Comparison of ENCODE assay signal across 8 cellular contexts in genomic region chr2:134232868-134233732, GRCh38. TPM values are rescaled to one million over a fixed set of nuclear protein-coding genes. Genes with fewer than 3 reads are reported as not detected.
DNase-seq lines count a peak whose midpoint lies in the region; ATAC-seq and TF ChIP-seq lines count a peak whose summit lies in the region.

No MANE protein-coding gene starts in this region.

- H3K79me2 ChIP-seq in DOHH2 (ENCODE audit: control insufficient read depth, low read length), result peaks cover 90% of the 10 kb centered on the region

- no peaks in the 10 kb centered on the region for H3K27me3 ChIP-seq in DOHH2 (ENCODE audit: control insufficient read depth, low read length)

- no peaks in the 10 kb centered on the region for H3K27me3 Mint-ChIP-seq in type B pancreatic cell

- no peaks in the 10 kb centered on the region for H3K9me2 ChIP-seq in DOHH2 (replicated peaks; ENCODE audit: control insufficient read depth, low read length)

- H3K9me3 Mint-ChIP-seq in type B pancreatic cell, result peaks cover 13% of the 10 kb centered on the region

- H3K4me3 ChIP-seq in DOHH2 (ENCODE audit: low read length), result peak overlapping the region; percentile 63

- H3K4me1 ChIP-seq in DOHH2 (ENCODE audit: control insufficient read depth, low read length), result peaks cover 86% of the 10 kb centered on the region

- H4K20me1 ChIP-seq in DOHH2 (ENCODE audit: control insufficient read depth, insufficient read depth, low read depth, low read length), result 0 out of 2 replicates have a peak, but pooled peaks cover 5% of the 10 kb centered on the region

- H3K4me2 ChIP-seq in DOHH2 (ENCODE audit: low read length), result peak overlapping the region; percentile 81

- DNase-seq in GM20000 (ENCODE audit: low spot score) (peak; percentile 24), amniotic epithelial cell (ENCODE audit: low read depth) (peak; percentile 81), type B pancreatic cell (ENCODE audit: extremely low spot score, unreplicated experiment) (no peak), 8988T (no peak), DMS79 (lab: John Stamatoyannopoulos, UW) (no peak)
- DNase-seq in stimulated activated CD4-positive, alpha-beta T cell treated with anti-CD3 and anti-CD28 coated beads, Interleukin-15, amount 100 ng/mL, for 24 hours, result no peak

- H3K4me1 Mint-ChIP-seq in type B pancreatic cell (ENCODE audit: unreplicated experiment), result no peaks in the 10 kb centered on the region

- H3K36me3 Mint-ChIP-seq in type B pancreatic cell, result peaks cover 4% of the 10 kb centered on the region

- peaks cover 26% of the 10 kb centered on the region for H3F3A ChIP-seq in DOHH2 (ENCODE audit: control insufficient read depth, insufficient read depth)

- H3K9me3 ChIP-seq in DOHH2 (ENCODE audit: control insufficient read depth, insufficient read depth, low read length), result peaks cover 7% of the 10 kb centered on the region; the same call in 1 of the 2 replicates

- H3K27ac Mint-ChIP-seq in type B pancreatic cell, result peak overlapping the region; percentile 5

- H3K27ac ChIP-seq in DOHH2 (ENCODE audit: low read depth, low read length), result peak overlapping the region; percentile 95

- no peak overlapping the region for H3K4me3 Mint-ChIP-seq in type B pancreatic cell

- TF ChIP-seq CTCF in DOHH2 (IDR thresholded peaks at IDR 0.05; ENCODE audit: low read depth, low read length, poor library complexity, severe bottlenecking) (peak; percentile 44), GM20000 (IDR thresholded peaks at IDR 0.05; ENCODE audit: extremely low read depth, missing control alignments) (no peak), type B pancreatic cell (conservative IDR thresholded peaks at IDR 0.05) (no peak)

- peaks cover 5% of the 10 kb centered on the region; the same call in 1 of the 2 replicates for H3K36me3 ChIP-seq in DOHH2 (ENCODE audit: control insufficient read depth, low read length)

- peak; percentile 15 for ATAC-seq in HG03558 (IDR thresholded peaks at IDR 0.05; ENCODE audit: extremely low read depth, unreplicated experiment)

RNA-seq across cellular contexts. Expression of gene MGAT5, which starts 20.8 kb away (rescaled TPM):
- 33.3 and 37.2 TPM in 2 replicates for total RNA-seq in type B pancreatic cell (ENCODE audit: low replicate concordance)

Comparison
In these comparisons a context has a peak if more than half of its experiments do, and no peak if none do; other contexts are left out.
1. DNase-seq: peak in GM20000 (single experiment) and amniotic epithelial cell (single experiment); none in type B pancreatic cell (single experiment), 8988T (single experiment), stimulated activated CD4-positive, alpha-beta T cell treated with anti-CD3 and anti-CD28 coated beads, Interleukin-15, amount 100 ng/mL, for 24 hours (single experiment) and DMS79 (single experiment).